In the genomic region with DNA sequence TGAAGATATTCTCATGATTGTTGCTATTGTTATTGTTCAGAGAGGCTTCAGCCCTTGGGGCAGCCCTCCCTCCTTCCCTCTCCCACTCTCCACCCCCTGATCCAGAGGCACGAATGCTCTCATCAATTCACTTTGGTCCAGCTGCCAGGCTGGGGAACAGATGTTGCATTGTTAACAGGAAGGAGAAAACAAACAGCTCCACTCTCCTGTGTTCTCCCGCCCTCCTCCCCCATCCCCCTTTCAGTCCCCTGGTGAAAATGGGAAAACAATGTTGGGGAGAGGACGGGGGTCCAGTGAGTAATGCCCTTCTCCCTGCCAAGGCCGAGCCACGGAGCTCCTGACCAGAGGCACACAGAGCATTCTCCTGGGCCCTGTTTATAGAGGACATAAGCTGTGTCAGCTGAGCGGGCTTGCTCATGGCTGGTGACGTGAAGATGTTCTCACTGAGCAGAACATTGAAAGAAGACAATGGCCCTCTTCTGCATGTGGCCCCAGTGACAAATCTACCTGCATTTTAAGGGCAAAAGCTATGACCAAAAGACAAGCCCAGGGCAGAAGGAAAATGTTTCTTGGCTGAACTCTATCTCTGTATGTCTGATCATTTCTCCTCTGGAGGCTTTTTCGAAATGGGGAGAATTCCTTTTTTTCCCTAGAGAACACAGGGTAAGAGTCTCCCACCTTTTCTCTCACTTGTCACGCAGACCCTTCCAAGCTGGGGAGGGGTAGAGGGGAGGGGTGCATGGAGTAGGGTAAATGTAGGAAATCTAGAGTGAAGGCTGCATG, we compare ENCODE assay signal across 1 cellular context.
TF ChIP-seq lines count a peak whose summit lies in the region.

No MANE protein-coding gene starts in this region.

TF ChIP-seq in SK-N-SH, 30 proteins besides CTCF, POLR2A, EP300 and RAD21 (continued from another document):
- TF ChIP-seq, protein P1, sequence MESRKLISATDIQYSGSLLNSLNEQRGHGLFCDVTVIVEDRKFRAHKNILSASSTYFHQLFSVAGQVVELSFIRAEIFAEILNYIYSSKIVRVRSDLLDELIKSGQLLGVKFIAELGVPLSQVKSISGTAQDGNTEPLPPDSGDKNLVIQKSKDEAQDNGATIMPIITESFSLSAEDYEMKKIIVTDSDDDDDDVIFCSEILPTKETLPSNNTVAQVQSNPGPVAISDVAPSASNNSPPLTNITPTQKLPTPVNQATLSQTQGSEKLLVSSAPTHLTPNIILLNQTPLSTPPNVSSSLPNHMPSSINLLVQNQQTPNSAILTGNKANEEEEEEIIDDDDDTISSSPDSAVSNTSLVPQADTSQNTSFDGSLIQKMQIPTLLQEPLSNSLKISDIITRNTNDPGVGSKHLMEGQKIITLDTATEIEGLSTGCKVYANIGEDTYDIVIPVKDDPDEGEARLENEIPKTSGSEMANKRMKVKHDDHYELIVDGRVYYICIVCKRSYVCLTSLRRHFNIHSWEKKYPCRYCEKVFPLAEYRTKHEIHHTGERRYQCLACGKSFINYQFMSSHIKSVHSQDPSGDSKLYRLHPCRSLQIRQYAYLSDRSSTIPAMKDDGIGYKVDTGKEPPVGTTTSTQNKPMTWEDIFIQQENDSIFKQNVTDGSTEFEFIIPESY (IDR thresholded peaks at IDR 0.05; ENCODE audit: borderline replicate concordance, low read depth) = no peak
- TF ChIP-seq TCF12 (IDR thresholded peaks at IDR 0.05) (no peak), GATA2 (CRISPR knock-in tag; IDR thresholded peaks at IDR 0.05) (no peak), FOSL2 (IDR thresholded peaks at IDR 0.05; ENCODE audit: borderline replicate concordance, low read depth) (no peak)
